ENCODE assay signal across 21 cellular contexts in genomic region chr19:43797556-43797955, GRCh38. TPM values are rescaled to one million over a fixed set of nuclear protein-coding genes. Genes with fewer than 3 reads are reported as not detected.
A peak's percentile ranks its signal among the peaks of the same experiment; 100 is the strongest.
DNase-seq lines count a peak whose midpoint lies in the region; ATAC-seq and TF ChIP-seq lines count a peak whose summit lies in the region.
"Had no signal": no experiment of that assay in that cellular context is flagged by ENCODE, and none has a peak within 500 bp of the region (broad histone marks: within the 10 kb centered on the region; RNA-seq: fewer than 3 reads in every experiment).

No MANE protein-coding gene starts in this region.

- H3K9me3 ChIP-seq in neural progenitor cell (ENCODE audit: low read depth) (no peaks in the 10 kb centered on the region), MG63 (no peaks in the 10 kb centered on the region)
- H3K9me3 ChIP-seq: pancreas, thoracic aorta had no signal

- no peaks in the 10 kb centered on the region for H3F3A ChIP-seq in neural progenitor cell (ENCODE audit: low read depth)

- H3K4me1 Mint-ChIP-seq in activated T-cell treated with anti-CD3 and anti-CD28 coated beads, Interleukin-2, amount 50 U/mL, for 24 hours (ENCODE audit: low read depth): peaks cover 12% of the 10 kb centered on the region
- H3K4me1 Mint-ChIP-seq in T-cell: peaks cover 9 to 22% (median 16%) of the 10 kb centered on the region in 3 donors
- peaks cover 21% of the 10 kb centered on the region for H3K4me1 Mint-ChIP-seq in central memory CD8-positive, alpha-beta T cell
- H3K4me1 Mint-ChIP-seq in neural progenitor cell: no peaks in the 10 kb centered on the region

- peak overlapping the region; percentile 26 for H3K4me3 Mint-ChIP-seq in activated T-cell treated with anti-CD3 and anti-CD28 coated beads, Interleukin-2, amount 50 U/mL, for 24 hours
- peak overlapping the region; percentile 34 to 81 (median 56) for H3K4me3 Mint-ChIP-seq in T-cell
- H3K4me3 Mint-ChIP-seq in central memory CD8-positive, alpha-beta T cell: peak overlapping the region; percentile 72
- peak overlapping the region; percentile 46 for H3K4me3 Mint-ChIP-seq in neural progenitor cell

- no peak for DNase-seq in activated T-cell treated with anti-CD3 and anti-CD28 coated beads, Interleukin-2, amount 50 U/mL, for 24 hours
- DNase-seq in activated T-cell treated with anti-CD3 and anti-CD28 coated beads for 4 hours (no peak), T-cell (no peak), neural progenitor cell (ENCODE audit: low spot score) (no peak), MG63 (no peak), cortex of kidney (lab: John Stamatoyannopoulos, UW) (no peak)
- DNase-seq in central memory CD8-positive, alpha-beta T cell (ENCODE audit: low spot score in 2 of 2): no peak
- DNase-seq: activated CD4-positive, alpha-beta T cell treated with anti-CD3 and anti-CD28 coated beads for 4 hours; activated T-cell treated with anti-CD3 and anti-CD28 coated beads, Interleukin-2, amount 50 U/mL, for 4 hours; amniotic stem cell; foreskin keratinocyte; NCI-H1105; NCI-H2081 treated with DMSO at 0.1 percent for 48 hours; NCI-H524; pancreas had no signal

- CTCF ChIA-PET in T-cell (lab: Charles Lee): no interaction called here

- H3K27me3 Mint-ChIP-seq in activated T-cell treated with anti-CD3 and anti-CD28 coated beads, Interleukin-2, amount 50 U/mL, for 24 hours: peaks cover 20% of the 10 kb centered on the region
- peaks cover 6 to 8% of the 10 kb centered on the region in 2 donors for H3K27me3 Mint-ChIP-seq in T-cell
- H3K27me3 Mint-ChIP-seq in central memory CD8-positive, alpha-beta T cell: peaks cover 20% of the 10 kb centered on the region
- H3K27me3 Mint-ChIP-seq in neural progenitor cell (ENCODE audit: insufficient read depth, low read depth): peaks cover 45% of the 10 kb centered on the region

- peaks cover 90% of the 10 kb centered on the region for H3K27me3 ChIP-seq in neural progenitor cell
- H3K27me3 ChIP-seq in MG63: peaks cover 9% of the 10 kb centered on the region
- H3K27me3 ChIP-seq: pancreas had no signal

- H3K27ac ChIP-seq in neural progenitor cell: no peak overlapping the region
- H3K27ac ChIP-seq: cardiac muscle cell, epithelial cell of prostate, foreskin keratinocyte, hepatocyte, pancreas, thoracic aorta had no signal

- ATAC-seq in T-cell (replicated peaks in 1 of 4) (no peak), GM18870 (IDR thresholded peaks at IDR 0.05; ENCODE audit: unreplicated experiment) (no peak)
- ATAC-seq in central memory CD8-positive, alpha-beta T cell (replicated peaks; ENCODE audit: extremely low read depth, poor library complexity, severe bottlenecking): no peak
- ATAC-seq: activated T-cell treated with anti-CD3 and anti-CD28 coated beads, Interleukin-2, amount 50 U/mL, for 4 hours; foreskin keratinocyte; sciatic nerve had no signal

- H3K4me3 ChIP-seq in neural progenitor cell (no peak overlapping the region), MG63 (no peak overlapping the region)
- H3K4me3 ChIP-seq: cardiac muscle cell, hepatocyte had no signal

- no peak overlapping the region for H3K27ac Mint-ChIP-seq in activated T-cell treated with anti-CD3 and anti-CD28 coated beads, Interleukin-2, amount 50 U/mL, for 24 hours
- H3K27ac Mint-ChIP-seq in T-cell (no peak overlapping the region), neural progenitor cell (no peak overlapping the region)
- H3K27ac Mint-ChIP-seq in central memory CD8-positive, alpha-beta T cell (ENCODE audit: low read depth): peak overlapping the region; percentile 18

- H3K36me3 ChIP-seq in neural progenitor cell: no peaks in the 10 kb centered on the region
- no peaks in the 10 kb centered on the region for H3K36me3 ChIP-seq in MG63
- H3K36me3 ChIP-seq: cardiac muscle cell, pancreas, thoracic aorta had no signal

- H3K79me2 ChIP-seq in neural progenitor cell (ENCODE audit: low read depth): no peaks in the 10 kb centered on the region
- H3K79me2 ChIP-seq: hepatocyte had no signal

- no peaks in the 10 kb centered on the region for H3K9me3 Mint-ChIP-seq in activated T-cell treated with anti-CD3 and anti-CD28 coated beads, Interleukin-2, amount 50 U/mL, for 24 hours
- H3K9me3 Mint-ChIP-seq in T-cell (no peaks in the 10 kb centered on the region), neural progenitor cell (peaks cover 4% of the 10 kb centered on the region)
- H3K9me3 Mint-ChIP-seq in central memory CD8-positive, alpha-beta T cell: no peaks in the 10 kb centered on the region
- H3K9me3 Mint-ChIP-seq: activated T-cell treated with anti-CD3 and anti-CD28 coated beads, Interleukin-2, amount 50 U/mL, for 4 hours had no signal

- no peak for TF ChIP-seq CTCF in neural progenitor cell (IDR thresholded peaks at IDR 0.05)

- POLR2A ChIA-PET in T-cell (lab: Charles Lee): no interaction called here

- no peaks in the 10 kb centered on the region for H4K20me1 ChIP-seq in neural progenitor cell (ENCODE audit: low read depth)

- H3K36me3 Mint-ChIP-seq in activated T-cell treated with anti-CD3 and anti-CD28 coated beads, Interleukin-2, amount 50 U/mL, for 24 hours (ENCODE audit: low read depth): no peaks in the 10 kb centered on the region
- H3K36me3 Mint-ChIP-seq in T-cell (no peaks in the 10 kb centered on the region), neural progenitor cell (no peaks in the 10 kb centered on the region)
- peaks cover 3% of the 10 kb centered on the region for H3K36me3 Mint-ChIP-seq in central memory CD8-positive, alpha-beta T cell (ENCODE audit: insufficient read depth)

- no peak overlapping the region for H2AFZ ChIP-seq in neural progenitor cell (replicated peaks)
- H2AFZ ChIP-seq: hepatocyte had no signal

- no peak overlapping the region for H3K9ac ChIP-seq in neural progenitor cell

- H3K4me1 ChIP-seq in neural progenitor cell: no peaks in the 10 kb centered on the region
- H3K4me1 ChIP-seq: pancreas had no signal

- H3K4me2 ChIP-seq in neural progenitor cell: no peak overlapping the region

RNA-seq across cellular contexts. Expression of gene LYPD5, which starts 4.7 kb away (rescaled TPM):
- under 1 TPM in 4 of 5 donors, not detected in 1; 0.20 to 0.70 (median 0.58) TPM for total RNA-seq in T-cell
- 0.12 TPM in 1 of 2 replicates, not detected in the other for total RNA-seq in neural progenitor cell (ENCODE audit: low replicate concordance)
- not detected in 2 replicates for total RNA-seq in MG63 (2014; rRNA removed; shearing (Covaris generic); ENCODE audit: low replicate concordance)
- total RNA-seq: cardiac muscle cell had no signal

RNA-seq across cellular contexts. Expression of gene KCNN4, which starts 16.8 kb away (rescaled TPM):
- total RNA-seq in T-cell (10 to 100 TPM; 21.9 to 90.1 (median 37.6) TPM), neural progenitor cell (ENCODE audit: low replicate concordance) (0.40 TPM in 1 of 2 replicates, not detected in the other)
- 5.0 and 6.1 TPM in 2 replicates for total RNA-seq in MG63 (2014; rRNA removed; shearing (Covaris generic); ENCODE audit: low replicate concordance)

RNA-seq across cellular contexts. Expression of gene ZNF283, which starts 29.6 kb away (rescaled TPM):
- total RNA-seq in T-cell (10 to 100 TPM in 3 of 5 donors, 1 to 10 TPM in 2; 5.4 to 19.0 (median 12.7) TPM), neural progenitor cell (ENCODE audit: low replicate concordance) (13.4 and 19.8 TPM in 2 replicates)
- 5.4 and 9.0 TPM in 2 replicates for total RNA-seq in MG63 (2014; rRNA removed; shearing (Covaris generic); ENCODE audit: low replicate concordance)

RNA-seq across cellular contexts. Expression of gene SMG9, which starts 42.8 kb away (rescaled TPM):
- total RNA-seq in T-cell: 10 to 100 TPM; 50.3 to 64.3 (median 56.8) TPM
- total RNA-seq in neural progenitor cell (ENCODE audit: low replicate concordance): 33.1 and 33.4 TPM in 2 replicates
- 40.8 and 58.6 TPM in 2 replicates for total RNA-seq in MG63 (2014; rRNA removed; shearing (Covaris generic); ENCODE audit: low replicate concordance)
